Comparison of ENCODE assay signal across 7 cellular contexts in genomic region chr7:75092892-75093249, GRCh38. TPM values are rescaled to one million over a fixed set of nuclear protein-coding genes. Genes with fewer than 3 reads are reported as not detected.
A peak's percentile ranks its signal among the peaks of the same experiment; 100 is the strongest.
DNase-seq lines count a peak whose midpoint lies in the region; ATAC-seq and TF ChIP-seq lines count a peak whose summit lies in the region.
"Not testable (repeated sequence)": the region's sequence is repeated elsewhere in the genome, so short reads cannot be mapped to it uniquely, and the experiment has no call there.

No MANE protein-coding gene starts in this region.

- TF ChIP-seq CTCF in Peyer's patch (IDR thresholded peaks at IDR 0.05); endodermal cell (conservative IDR thresholded peaks at IDR 0.05): not testable (repeated sequence)

- DNase-seq in Peyer's patch: peak in 2 of 3 donors; percentile 94 to 98
- peak; percentile 91 for DNase-seq in activated T-cell treated with anti-CD3 and anti-CD28 coated beads, Interleukin-2, amount 50 U/mL, for 1 hour
- not testable (repeated sequence) for DNase-seq in endodermal cell
- peak; percentile 91 for DNase-seq in stimulated activated CD4-positive, alpha-beta T cell treated with anti-CD3 and anti-CD28 coated beads, Interleukin-2, amount 100 ng/mL, for 4 hours (ENCODE audit: low read depth)

- peak overlapping the region; percentile 91 to 100 (median 96) for H3K27ac ChIP-seq in Peyer's patch
- H3K27ac ChIP-seq in endodermal cell (ENCODE audit: low read depth, low read length): peak overlapping the region; percentile 32
- H3K27ac ChIP-seq in mesodermal cell (ENCODE audit: low read depth, low read length, severe bottlenecking): peak overlapping the region; percentile 67

- not testable (repeated sequence) for H3K9ac ChIP-seq in endodermal cell (ENCODE audit: extremely low read depth, low read length, poor library complexity, severe bottlenecking)

- not testable (repeated sequence) for H3K4me1 ChIP-seq in Peyer's patch; endodermal cell (ENCODE audit: control insufficient read depth, insufficient read depth, low read length); mesodermal cell (ENCODE audit: control insufficient read depth, insufficient read depth, low read length, poor library complexity, severe bottlenecking)

- H3K4me1 Mint-ChIP-seq in endodermal cell: not testable (repeated sequence)

- not testable (repeated sequence) for H3K9me3 Mint-ChIP-seq in endodermal cell

- not testable (repeated sequence) for H3K9me3 ChIP-seq in Peyer's patch; endodermal cell (ENCODE audit: control insufficient read depth, low read length); mesodermal cell (ENCODE audit: control insufficient read depth, low read length)

- H3K27me3 Mint-ChIP-seq in endodermal cell (ENCODE audit: insufficient read depth): not testable (repeated sequence)

- not testable (repeated sequence) for H3K36me3 ChIP-seq in Peyer's patch; endodermal cell (ENCODE audit: control insufficient read depth, insufficient read depth, low read length); mesodermal cell (ENCODE audit: control insufficient read depth, insufficient read depth, low read length)

- not testable (repeated sequence) for H3K4me3 Mint-ChIP-seq in endodermal cell

- not testable (repeated sequence) for TF ChIP-seq POLR2A in Peyer's patch (IDR thresholded peaks at IDR 0.05)

- H3K27me3 ChIP-seq in Peyer's patch; endodermal cell (ENCODE audit: control insufficient read depth, insufficient read depth, low read length, poor library complexity, severe bottlenecking): not testable (repeated sequence)

- H3K36me3 Mint-ChIP-seq in endodermal cell (ENCODE audit: low read depth): not testable (repeated sequence)

- ATAC-seq in GM19043 (IDR thresholded peaks at IDR 0.05; ENCODE audit: low read depth, unreplicated experiment) (peak; percentile 95), HG02970 (IDR thresholded peaks at IDR 0.05; ENCODE audit: low FRiP score, unreplicated experiment) (peak; percentile 97)

- H3K4me3 ChIP-seq in Peyer's patch (peak overlapping the region; percentile 49 to 98 (median 70)), mesodermal cell (ENCODE audit: extremely low read depth, insufficient read depth, low read length, poor library complexity, severe bottlenecking) (peak overlapping the region; percentile 18)
- H3K4me3 ChIP-seq in endodermal cell (ENCODE audit: low read length): not testable (repeated sequence)

- not testable (repeated sequence) for H3K27ac Mint-ChIP-seq in endodermal cell

- no CpG with 5 or more reads among the region's 41 CpGs for WGBS in endodermal cell (ENCODE audit: insufficient coverage in 1 of 2, insufficient read length in 1 of 2), 2 experiments
- no CpG with 5 or more reads among the region's 41 CpGs for WGBS in mesodermal cell (ENCODE audit: insufficient coverage in 2 of 2), 2 experiments

RNA-seq across cellular contexts. Expression of gene GTF2IRD2B, which starts 0.5 kb away (rescaled TPM):
- 100 to 1,000 TPM in 1 of 4 donors, 10 to 100 TPM in 3; 22.9 to 153 (median 68.2) TPM for total RNA-seq in Peyer's patch
- total RNA-seq in endodermal cell: 10 to 100 TPM; 13.6 to 24.0 TPM
- polyA plus RNA-seq in endodermal cell (2013, experiment 1 of 2): 14.0 TPM
- 14.7 TPM for polyA plus RNA-seq in endodermal cell (2013, experiment 2 of 2)
- 9.6 TPM for polyA plus RNA-seq in mesodermal cell (2013, experiment 1 of 2)
- 8.7 TPM for polyA plus RNA-seq in mesodermal cell (2013, experiment 2 of 2)

RNA-seq across cellular contexts. Expression of gene RCC1L, which starts 19.3 kb away (rescaled TPM):
- total RNA-seq in Peyer's patch: 10 to 100 TPM; 24.7 to 53.5 (median 34.6) TPM
- total RNA-seq in endodermal cell: 10 to 100 TPM; 48.8 to 53.5 TPM
- polyA plus RNA-seq in endodermal cell (2013, experiment 1 of 2): 34.4 TPM
- polyA plus RNA-seq in endodermal cell (2013, experiment 2 of 2): 33.9 TPM
- polyA plus RNA-seq in mesodermal cell (2013, experiment 1 of 2): 37.0 TPM
- 30.3 TPM for polyA plus RNA-seq in mesodermal cell (2013, experiment 2 of 2)

Comparison
In these comparisons a context has a peak if more than half of its experiments do, and no peak if none do; other contexts are left out.
1. H3K27ac ChIP-seq: peak in every context shown above with its lines; median percentile 96 in Peyer's patch; 67 in mesodermal cell; 32 in endodermal cell.